In genomic region chr5:16812911-16813310, GRCh38 we compare ENCODE assay signal across 12 cellular contexts.
A peak's percentile ranks its signal among the peaks of the same experiment; 100 is the strongest.
DNase-seq lines count a peak whose midpoint lies in the region; ATAC-seq and TF ChIP-seq lines count a peak whose summit lies in the region.
"Had no signal": no experiment of that assay in that cellular context is flagged by ENCODE, and none has a peak within 500 bp of the region (broad histone marks: within the 10 kb centered on the region; RNA-seq: fewer than 3 reads in every experiment).

No MANE protein-coding gene starts in this region.

- no peak for ATAC-seq in left cardiac atrium
- no peak for ATAC-seq in HG03378 (IDR thresholded peaks at IDR 0.05; ENCODE audit: unreplicated experiment)
- no peak for ATAC-seq in GM18861 (IDR thresholded peaks at IDR 0.05; ENCODE audit: unreplicated experiment)

- peak; percentile 37 for DNase-seq in left cardiac atrium
- no peak for DNase-seq in cardiac septum (ENCODE audit: low spot score)
- DNase-seq in kidney glomerular epithelial cell (lab: John Stamatoyannopoulos, UW) = peak; percentile 73
- DNase-seq in activated CD4-positive, alpha-beta T cell treated with anti-CD3 and anti-CD28 coated beads for 48 hours = no peak
- no peak for DNase-seq in NCI-H524 (lab: John Stamatoyannopoulos, UW)
- DNase-seq: AML-193, cortex of kidney, glutamatergic neuron had no signal

- peak; percentile 39 for TF ChIP-seq CTCF in VCaP (conservative IDR thresholded peaks at IDR 0.05)

- H3K27ac ChIP-seq in VCaP = peak overlapping the region; percentile 41
- H3K27ac ChIP-seq: right atrium auricular region had no signal

- intact Hi-C loops in left cardiac atrium (cut with DNase I) (no loop called here), cardiac septum (cut with DNase I) (no loop called here)

Comparison
In these comparisons a context has a peak if more than half of its experiments do, and no peak if none do; other contexts are left out.
1. DNase-seq: peak in left cardiac atrium (single experiment) and kidney glomerular epithelial cell (single experiment); none in cardiac septum (single experiment), activated CD4-positive, alpha-beta T cell treated with anti-CD3 and anti-CD28 coated beads for 48 hours (single experiment) and NCI-H524 (0 of 2).